Comparison of ENCODE assay signal across 9 cellular contexts in the genomic region with DNA sequence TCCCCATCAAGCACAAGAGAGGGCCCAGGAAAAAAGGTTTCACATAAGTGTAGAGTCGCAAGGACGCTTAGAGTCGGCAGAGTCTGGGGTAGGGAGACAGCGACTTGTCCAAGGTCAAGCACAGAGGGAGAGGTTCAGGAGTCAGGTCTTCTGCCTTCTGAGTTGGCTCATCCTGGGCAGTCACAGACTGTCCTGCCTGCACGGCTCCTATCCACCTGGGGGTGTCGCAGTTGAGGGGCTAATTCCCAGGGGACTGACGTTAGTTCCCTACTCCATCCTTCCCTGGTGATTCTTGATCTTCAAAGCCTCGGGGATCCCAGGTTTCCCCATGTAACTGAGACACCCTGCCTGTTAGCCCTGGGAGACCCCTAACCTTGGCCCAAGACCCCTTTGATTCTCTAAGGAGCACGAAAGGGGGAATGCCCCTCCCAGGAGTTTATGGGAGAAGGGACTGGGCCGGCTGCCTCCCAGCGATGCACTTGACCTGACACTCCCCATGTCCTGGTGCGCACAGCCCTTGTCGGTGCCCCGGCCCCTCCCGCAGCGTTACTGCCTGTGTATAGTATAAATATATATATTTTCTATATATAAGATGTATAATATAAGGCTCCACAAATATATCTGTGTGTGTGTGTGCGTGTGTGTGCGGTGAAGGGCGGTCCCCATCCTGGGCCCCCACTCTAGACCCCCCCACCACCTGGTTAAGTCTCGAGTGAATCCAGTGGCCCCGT. TPM values are rescaled to one million over a fixed set of nuclear protein-coding genes. Genes with fewer than 3 reads are reported as not detected.
DNase-seq lines count a peak whose midpoint lies in the region; ATAC-seq and TF ChIP-seq lines count a peak whose summit lies in the region.
"Had no signal": no experiment of that assay in that cellular context is flagged by ENCODE, and none has a peak within 500 bp of the region (broad histone marks: within the 10 kb centered on the region; RNA-seq: fewer than 3 reads in every experiment).

No MANE protein-coding gene starts in this region.

- H3K27ac ChIP-seq in AG04450 (ENCODE audit: low read depth, low read length) (no peak overlapping the region), upper lobe of left lung (no peak overlapping the region)

- POLR2A ChIA-PET in AG04450 (lab: Yijun Ruan, JAX) = no interaction called here

- H3K9me3 ChIP-seq in AG04450 (ENCODE audit: control insufficient read depth, insufficient read depth, low read length) = no peaks in the 10 kb centered on the region; the same call in 1 of the 2 replicates
- H3K9me3 ChIP-seq in T-helper 17 cell (ENCODE audit: control insufficient read depth, low read length, poor library complexity, severe bottlenecking) = no peaks in the 10 kb centered on the region
- no peaks in the 10 kb centered on the region for H3K9me3 ChIP-seq in upper lobe of left lung

- H3K4me1 ChIP-seq in upper lobe of left lung = peaks cover 3 to 13% (median 7%) of the 10 kb centered on the region in 4 donors

- TF ChIP-seq POLR2A in upper lobe of left lung (IDR thresholded peaks at IDR 0.05) = no peak

- H3K4me3 Mint-ChIP-seq in T-helper 17 cell = no peak overlapping the region
- H3K4me3 Mint-ChIP-seq: activated naive CD8-positive, alpha-beta T cell treated with anti-CD3 and anti-CD28 coated beads, Interleukin-2, amount 10 ng/mL, durations not matched to agents 7 days and 5 days had no signal

- no peaks in the 10 kb centered on the region for H3K36me3 ChIP-seq in upper lobe of left lung

- DNase-seq in AG04450 (ENCODE audit: low read depth, low spot score) (no peak), T-helper 17 cell (no peak), islet precursor cell (peak; percentile 83), NOMO-1 treated with dmso at 0.1 percent for 144 hours (lab: John Stamatoyannopoulos, UW; ENCODE audit: unreplicated experiment) (no peak), AG08396 (ENCODE audit: low spot score) (no peak), upper lobe of left lung (no peak), HuH-7.5 (ENCODE audit: low spot score) (no peak)
- DNase-seq: activated naive CD8-positive, alpha-beta T cell treated with anti-CD3 and anti-CD28 coated beads, Interleukin-2, amount 10 ng/mL, durations not matched to agents 7 days and 5 days had no signal

- no peaks in the 10 kb centered on the region for H3K36me3 Mint-ChIP-seq in T-helper 17 cell (ENCODE audit: low read depth)
- H3K36me3 Mint-ChIP-seq: activated naive CD8-positive, alpha-beta T cell treated with anti-CD3 and anti-CD28 coated beads, Interleukin-2, amount 10 ng/mL, durations not matched to agents 7 days and 5 days had no signal

- peaks cover 9% of the 10 kb centered on the region for H3K4me1 Mint-ChIP-seq in T-helper 17 cell

- 60 to 63% methylated on average over 18 to 21 of the region's 21 CpGs for WGBS in upper lobe of left lung, 2 donors

- no peaks in the 10 kb centered on the region for H3K27me3 Mint-ChIP-seq in T-helper 17 cell
- H3K27me3 Mint-ChIP-seq: activated naive CD8-positive, alpha-beta T cell treated with anti-CD3 and anti-CD28 coated beads, Interleukin-2, amount 10 ng/mL, durations not matched to agents 7 days and 5 days had no signal

- H3K4me3 ChIP-seq in AG04450 (ENCODE audit: low read depth, low read length) (no peak overlapping the region), upper lobe of left lung (no peak overlapping the region)

- H3K27me3 ChIP-seq in AG04450 (ENCODE audit: control insufficient read depth, insufficient read depth, low read length) (peaks cover 4% of the 10 kb centered on the region), upper lobe of left lung (no peaks in the 10 kb centered on the region)

- TF ChIP-seq EP300 in upper lobe of left lung (IDR thresholded peaks at IDR 0.05) = no peak

- peak; percentile 41 for TF ChIP-seq CTCF in AG04450 (IDR thresholded peaks at IDR 0.05; ENCODE audit: low read depth, low read length)
- TF ChIP-seq CTCF in GM12872 (IDR thresholded peaks at IDR 0.05; ENCODE audit: insufficient read depth, low read depth, low read length) = peak; percentile 66
- no peak for TF ChIP-seq CTCF in upper lobe of left lung (IDR thresholded peaks at IDR 0.05)

- no peak for ATAC-seq in T-helper 17 cell
- ATAC-seq in upper lobe of left lung (ENCODE audit: low FRiP score in 2 of 2) = no peak

- CTCF ChIA-PET in AG04450 (lab: Charles Lee) = no interaction called here

- H3K27ac Mint-ChIP-seq in T-helper 17 cell = peak overlapping the region; percentile 27
- H3K27ac Mint-ChIP-seq: activated naive CD8-positive, alpha-beta T cell treated with anti-CD3 and anti-CD28 coated beads, Interleukin-2, amount 10 ng/mL, durations not matched to agents 7 days and 5 days had no signal

RNA-seq across cellular contexts. Expression of gene TAB1, which starts 14.7 kb away (rescaled TPM):
- 16.7 and 18.7 TPM in 2 replicates for polyA plus RNA-seq in AG04450 (2011; rRNA removed)
- 17.5 and 18.8 TPM in 2 replicates for polyA minus RNA-seq in AG04450 (2011; rRNA and poly(A)+ RNA removed)
- total RNA-seq in T-helper 17 cell = 10 to 100 TPM; 22.0 to 23.6 TPM
- 10 to 100 TPM; 15.4 to 34.6 (median 25.9) TPM for total RNA-seq in upper lobe of left lung

RNA-seq across cellular contexts. Expression of gene SYNGR1, which starts 35.1 kb away (rescaled TPM):
- 20.8 and 31.7 TPM in 2 replicates for polyA plus RNA-seq in AG04450 (2011; rRNA removed)
- 7.8 and 10.0 TPM in 2 replicates for polyA minus RNA-seq in AG04450 (2011; rRNA and poly(A)+ RNA removed)
- 1 to 10 TPM in 1 of 2 donors, under 1 TPM in 1; 0.47 to 1.1 TPM for total RNA-seq in T-helper 17 cell
- 10 to 100 TPM in 1 of 6 donors, 1 to 10 TPM in 5; 2.0 to 14.6 (median 5.3) TPM for total RNA-seq in upper lobe of left lung

Comparison
In these comparisons a context has a peak if more than half of its experiments do, and no peak if none do; other contexts are left out.
1. CTCF ChIP-seq: peak in AG04450 (single experiment) and GM12872 (single experiment); none in upper lobe of left lung (0 of 6).